ENCODE assay signal across 17 cellular contexts in genomic region chr2:457287-457686, GRCh38.
"Had no signal": no experiment of that assay in that cellular context is flagged by ENCODE, and none has a peak within 500 bp of the region (broad histone marks: within the 10 kb centered on the region; RNA-seq: fewer than 3 reads in every experiment).

No MANE protein-coding gene starts in this region.

- ATAC-seq: stimulated activated naive CD8-positive, alpha-beta T cell treated with anti-CD3 and anti-CD28 coated beads, Interleukin-15, amount 100 ng/mL, for 72 hours had no signal

- H3K4me3 Mint-ChIP-seq: central memory CD8-positive, alpha-beta T cell; neural crest cell; stimulated activated naive CD8-positive, alpha-beta T cell treated with anti-CD3 and anti-CD28 coated beads, Interleukin-15, amount 100 ng/mL, for 72 hours had no signal

- H3K27ac Mint-ChIP-seq: stimulated activated naive CD8-positive, alpha-beta T cell treated with anti-CD3 and anti-CD28 coated beads, Interleukin-15, amount 100 ng/mL, for 72 hours had no signal

- DNase-seq: activated CD4-positive, alpha-beta T cell treated with anti-CD3 and anti-CD28 coated beads for 1 hour; activated CD8-positive, alpha-beta memory T cell treated with anti-CD3 and anti-CD28 coated beads for 24 hours; activated CD8-positive, alpha-beta memory T cell treated with anti-CD3 and anti-CD28 coated beads, Interleukin-2, amount 50 U/mL, for 48 hours; activated naive CD4-positive, alpha-beta T cell treated with anti-CD3 and anti-CD28 coated beads, Interleukin-2, amount 50 U/mL, for 16 hours; colonic mucosa; erythroblast; hypothalamus; kidney; left ventricle myocardium inferior; mammary epithelial cell; retina; spleen; stimulated activated naive CD8-positive, alpha-beta T cell treated with anti-CD3 and anti-CD28 coated beads, Interleukin-15, amount 100 ng/mL, for 72 hours; T-helper 1 cell; trophoblast cell had no signal

- H3K9me3 Mint-ChIP-seq: central memory CD8-positive, alpha-beta T cell; neural crest cell; stimulated activated naive CD8-positive, alpha-beta T cell treated with anti-CD3 and anti-CD28 coated beads, Interleukin-15, amount 100 ng/mL, for 72 hours had no signal
